8 cellular contexts compared by ENCODE assay signal in genomic region chr17:45592433-45592923, GRCh38.
DNase-seq lines count a peak whose midpoint lies in the region; ATAC-seq, FAIRE-seq and TF ChIP-seq lines count a peak whose summit lies in the region.
"Not testable (repeated sequence)": the region's sequence is repeated elsewhere in the genome, so short reads cannot be mapped to it uniquely, and the experiment has no call there.

No MANE protein-coding gene starts in this region.

- peaks cover 0 to 13% (median 0%) of the 10 kb centered on the region in 4 donors for H3K27me3 ChIP-seq in esophagus squamous epithelium
- not testable (repeated sequence) for H3K27me3 ChIP-seq in HepG2 (ENCODE audit: control insufficient read depth in 1 of 2, insufficient read depth in 2 of 2, low read length in 2 of 2); small intestine (ENCODE audit: control insufficient read depth in 2 of 2, insufficient read depth in 2 of 2, low read length in 2 of 2); testis

- TF ChIP-seq RAD21 in HepG2 (CRISPR knock-in tag; IDR thresholded peaks at IDR 0.05): not testable (repeated sequence)

- H3K9ac ChIP-seq in HepG2 (ENCODE audit: insufficient read depth, low read depth, low read length): not testable (repeated sequence)

- intact Hi-C loops in esophagus squamous epithelium (cut with DNase I); HepG2 (cut with micrococcal nuclease; ENCODE audit: unreplicated experiment); testis (cut with DNase I; ENCODE audit: low total_unique reads): not testable (repeated sequence)

- not testable (repeated sequence) for H3K4me3 Mint-ChIP-seq in T-helper 17 cell

- not testable (repeated sequence) for BruUV-seq in HepG2 (replicated peaks; lab: Mats Ljungman, UMichigan)

- POLR2A ChIA-PET in HepG2 (lab: Yijun Ruan, JAX): not testable (repeated sequence)

- ATAC-seq in T-helper 17 cell (peak; percentile 94), HepG2 (peak; percentile 86)

- H3K79me2 ChIP-seq in HepG2 (ENCODE audit: insufficient read depth, low read length): not testable (repeated sequence)

- not testable (repeated sequence) for H4K20me1 ChIP-seq in HepG2 (ENCODE audit: insufficient read depth, low read length)

- TF ChIP-seq CTCF in esophagus squamous epithelium (IDR thresholded peaks at IDR 0.05) (peak; percentile 74 to 85 (median 80)), HepG2 (CRISPR knock-in tag; IDR thresholded peaks at IDR 0.05) (peak; percentile 79), testis (IDR thresholded peaks at IDR 0.05) (peak; percentile 68 to 78 (median 74))

- H3K4me2 ChIP-seq in HepG2 (ENCODE audit: low read depth, low read length): not testable (repeated sequence)

- peak; percentile 47 for FAIRE-seq in HepG2 (lab: Jason Lieb, UNC)
- FAIRE-seq in small intestine (lab: Jason Lieb, UNC): not testable (repeated sequence)

- WGBS in esophagus squamous epithelium, 2 donors: 8 to 10% methylated on average over 5 to 6 of the region's 6 CpGs
- WGBS in HepG2 (ENCODE audit: low lambda C conversion rate): 2% methylated on average over 5 of the region's 6 CpGs
- WGBS in small intestine, 3 donors: 6 to 12% (median 9%) methylated on average over 6 of the region's 6 CpGs
- 13 to 15% methylated on average over 5 to 6 of the region's 6 CpGs for WGBS in testis, 2 donors

- not testable (repeated sequence) for H3K27ac Mint-ChIP-seq in T-helper 17 cell

- not testable (repeated sequence) for H2AFZ ChIP-seq in HepG2 (ENCODE audit: low read length)

- H3K9me3 ChIP-seq in T-helper 17 cell (ENCODE audit: control insufficient read depth, low read length, poor library complexity, severe bottlenecking); esophagus squamous epithelium; HepG2 (ENCODE audit: low read length); small intestine (ENCODE audit: control insufficient read depth, low read depth); testis: not testable (repeated sequence)

- in situ Hi-C loops in G401 (cut with HindIII; ENCODE audit: low sequenced_read_pairs): not testable (repeated sequence)
- in situ Hi-C loops in HepG2 (cut with HindIII; ENCODE audit: extremely low pct_ligation_motif_present, low pct_unique_long_range_greater_than_20kb): loop anchor here (25.0 kb wide), 1 partner anchor 670 kb away; no protein-coding TSS in a partner anchor

- not testable (repeated sequence) for H3K36me3 Mint-ChIP-seq in T-helper 17 cell (ENCODE audit: low read depth)

- not testable (repeated sequence) for TF ChIP-seq EP300 in HepG2 (IDR thresholded peaks at IDR 0.05; ENCODE audit: low read depth in 2 of 2, low read length in 2 of 2); HepG2 (CRISPR knock-in tag; IDR thresholded peaks at IDR 0.05; ENCODE audit: borderline replicate concordance)

- H3K4me3 ChIP-seq in esophagus squamous epithelium; HepG2 (replicated peaks in 1 of 3; ENCODE audit: insufficient read depth in 1 of 3, low read depth in 2 of 3, low read length in 3 of 3); small intestine (ENCODE audit: low read depth in 1 of 2, low read length in 2 of 2); testis: not testable (repeated sequence)

- not testable (repeated sequence) for TF ChIP-seq POLR2A in esophagus squamous epithelium (IDR thresholded peaks at IDR 0.05); HepG2 (IDR thresholded peaks at IDR 0.05; ENCODE audit: insufficient read depth in 1 of 2, low read depth in 2 of 2, low read length in 2 of 2); testis (IDR thresholded peaks at IDR 0.05)

- DNase-seq in G401 (ENCODE audit: low spot score) (peak; percentile 87), HK-2 (ENCODE audit: unreplicated experiment) (peak; percentile 65), T-helper 17 cell (peak; percentile 50 to 68 (median 65)), HepG2 (ENCODE audit: low spot score) (peak; percentile 66), small intestine (peak; percentile 62), testis (peak; percentile 87)
- DNase-seq in activated effector memory CD4-positive, alpha-beta T cell treated with anti-CD3 and anti-CD28 coated beads, Interleukin-2, amount 50 U/mL, for 16 hours: peak; percentile 94
- DNase-seq in esophagus squamous epithelium (lab: John Stamatoyannopoulos, UW): not testable (repeated sequence)

- not testable (repeated sequence) for H3K4me1 ChIP-seq in esophagus squamous epithelium; HepG2 (ENCODE audit: insufficient read depth, low read length); small intestine (ENCODE audit: control insufficient read depth in 2 of 2, insufficient read depth in 1 of 2, low read depth in 1 of 2, low read length in 1 of 2); testis

- H3K4me1 Mint-ChIP-seq in T-helper 17 cell: not testable (repeated sequence)

- H3K27ac ChIP-seq in esophagus squamous epithelium; HepG2 (ENCODE audit: extremely low read length, insufficient read depth, low read length); small intestine (ENCODE audit: low read depth in 1 of 2, low read length in 1 of 2); testis: not testable (repeated sequence)

- CTCF ChIA-PET in HepG2 (lab: Yijun Ruan, JAX; ENCODE audit: low intra/inter-chr PET ratio, low total read pairs): interaction anchor here (0.7 kb wide), 1 partner anchor 197 kb away, joined by 3 read pairs; no protein-coding TSS in a partner anchor

- not testable (repeated sequence) for H3K27me3 Mint-ChIP-seq in T-helper 17 cell

- not testable (repeated sequence) for H3K36me3 ChIP-seq in esophagus squamous epithelium; HepG2 (replicated peaks in 1 of 2; ENCODE audit: control insufficient read depth in 1 of 2, insufficient read depth in 2 of 2, low read length in 2 of 2); small intestine (ENCODE audit: control insufficient read depth in 2 of 2, insufficient read depth in 2 of 2, low read length in 2 of 2); testis (ENCODE audit: low read depth, missing control alignments)

TF ChIP-seq in HepG2, 621 proteins besides CTCF, POLR2A, EP300 and RAD21:
- TF ChIP-seq SMC3 (IDR thresholded peaks at IDR 0.05; ENCODE audit: low read length) (peak; percentile 60; the same call in 1 of the 2 replicates), KDM2A (CRISPR knock-in tag; IDR thresholded peaks at IDR 0.05; ENCODE audit: borderline replicate concordance, low read depth) (0 out of 2 replicates have a peak, but pooled peaks have one; percentile 24), FOSL2 (CRISPR knock-in tag; IDR thresholded peaks at IDR 0.05) (0 out of 2 replicates have a peak, but pooled peaks have one; percentile 16), SAP130 (CRISPR knock-in tag; IDR thresholded peaks at IDR 0.05; ENCODE audit: low read depth) (0 out of 2 replicates have a peak, but pooled peaks have one; percentile 22), STAG1 (CRISPR knock-in tag; IDR thresholded peaks at IDR 0.05) (peak; percentile 70)
